In the genomic region with DNA sequence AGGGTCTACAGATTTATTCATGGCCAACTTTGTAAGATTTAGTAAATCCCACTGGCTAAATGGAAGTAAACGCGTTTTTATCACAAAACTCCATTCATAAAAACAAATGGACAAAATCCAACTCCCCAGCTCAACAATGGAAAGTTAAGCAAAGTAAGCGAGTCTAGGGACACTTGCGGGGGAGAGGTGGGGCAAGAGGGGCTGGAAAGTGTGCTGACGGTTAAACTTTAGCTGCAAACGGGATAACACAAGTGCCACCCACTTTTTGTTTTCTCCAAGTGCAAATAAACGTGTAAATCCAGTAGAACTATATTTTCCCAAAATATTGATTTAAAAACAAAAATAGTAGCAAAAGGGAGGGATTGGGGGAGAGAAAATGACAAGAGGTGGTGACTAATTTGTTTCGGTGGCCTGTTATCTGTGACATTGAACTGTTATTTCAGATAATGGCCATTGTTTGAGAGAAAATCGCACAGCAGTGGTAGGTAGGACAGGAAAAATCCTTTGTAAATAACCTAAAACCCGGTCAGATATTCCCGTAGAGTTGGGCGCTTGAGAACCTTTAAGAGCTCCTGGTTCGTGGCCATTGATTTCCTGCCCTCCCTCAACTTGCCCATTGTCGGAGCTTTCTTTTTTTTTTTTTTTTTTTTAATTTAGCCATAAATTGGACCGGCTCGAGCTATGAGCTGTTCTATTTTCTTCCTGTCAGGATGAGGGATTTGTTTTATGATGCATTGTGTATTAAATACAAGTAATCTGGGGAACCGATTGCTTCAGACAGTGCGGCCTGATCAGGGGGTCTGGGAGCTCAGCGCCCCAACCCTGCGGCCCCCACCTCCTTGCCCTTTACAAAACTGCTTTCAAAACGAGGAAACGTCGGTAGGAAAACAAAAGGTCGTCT, we compare ENCODE assay signal across 8 cellular contexts.
DNase-seq lines count a peak whose midpoint lies in the region; ATAC-seq and TF ChIP-seq lines count a peak whose summit lies in the region.

No MANE protein-coding gene starts in this region.

- DNase-seq in LoVo (ENCODE audit: low spot score) (peak; percentile 9), fibroblast of pulmonary artery (ENCODE audit: low read depth) (peak; percentile 55), skeletal muscle cell (ENCODE audit: low read depth) (no peak), COR-L47 (lab: John Stamatoyannopoulos, UW) (no peak), cerebellum (ENCODE audit: low spot score) (no peak)
- DNase-seq in activated CD8-positive, alpha-beta memory T cell treated with anti-CD3 and anti-CD28 coated beads, Interleukin-2, amount 50 U/mL, for 48 hours: no peak

- no peak for TF ChIP-seq CTCF in fibroblast of pulmonary artery (IDR thresholded peaks at IDR 0.05; ENCODE audit: low read length, missing control alignments)

- H3K4me3 ChIP-seq in fibroblast of pulmonary artery (replicated peaks; ENCODE audit: low read depth, low read length) (peak overlapping the region; percentile 27), skeletal muscle cell (ENCODE audit: low read depth, low read length) (peak overlapping the region; percentile 40)

- ATAC-seq in GM21515 (IDR thresholded peaks at IDR 0.05; ENCODE audit: unreplicated experiment) (peak; percentile 10), HG03097 (IDR thresholded peaks at IDR 0.05; ENCODE audit: low FRiP score, unreplicated experiment) (no peak)

Comparison
In these comparisons a context has a peak if more than half of its experiments do, and no peak if none do; other contexts are left out.
1. DNase-seq: peak in LoVo (single experiment) and fibroblast of pulmonary artery (single experiment); none in skeletal muscle cell (single experiment), activated CD8-positive, alpha-beta memory T cell treated with anti-CD3 and anti-CD28 coated beads, Interleukin-2, amount 50 U/mL, for 48 hours (single experiment), COR-L47 (single experiment) and cerebellum (single experiment).